Comparison of ENCODE assay signal across 19 cellular contexts in the genomic region with DNA sequence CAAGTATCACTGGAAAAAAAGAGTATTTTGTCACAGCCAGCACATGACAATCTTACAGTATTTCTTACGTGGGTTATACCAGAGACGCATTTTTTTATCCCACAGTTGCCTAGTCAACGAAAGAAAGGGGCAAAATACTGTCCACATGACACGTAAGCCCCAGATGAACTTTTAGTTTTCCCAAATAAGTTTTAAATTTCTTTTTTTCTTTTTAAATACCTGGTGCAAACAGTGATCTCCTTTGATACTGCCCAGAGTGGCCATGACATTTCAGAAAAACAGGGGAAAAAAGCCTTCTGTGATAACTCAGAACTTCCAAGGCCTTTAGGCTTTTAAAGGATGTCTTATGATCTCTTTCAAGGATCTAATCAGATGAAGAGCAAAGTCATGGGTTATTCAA. TPM values are rescaled to one million over a fixed set of nuclear protein-coding genes. Genes with fewer than 3 reads are reported as not detected.
"Had no signal": no experiment of that assay in that cellular context is flagged by ENCODE, and none has a peak within 500 bp of the region (broad histone marks: within the 10 kb centered on the region; RNA-seq: fewer than 3 reads in every experiment).

No MANE protein-coding gene starts in this region.

- H3K4me2 ChIP-seq: SK-N-SH had no signal

- H3K4me3 ChIP-seq: MG63, SJSA1 had no signal

- H3K27me3 ChIP-seq: MG63, SJSA1 had no signal

- H3K4me1 ChIP-seq: SJSA1 had no signal

- H3K36me3 ChIP-seq: MG63, SJSA1 had no signal

- DNase-seq: Karpas-422, KG1, MG63, NCI-H1092 treated with DMSO at 0.1 percent for 48 hours, NCI-H1436, NCI-H187, NCI-H2029 treated with DMSO at 0.1 percent for 48 hours, NCI-H2107, NCI-H2227 treated with DMSO at 0.1 percent for 48 hours, NCI-H524, NCI-H526 treated with DMSO at 0.1 percent for 48 hours, NCI-H748 treated with DMSO at 0.1 percent for 48 hours, Right ventricle myocardium superior, RPMI8226, SIG-M5, SK-N-SH, SW 1271 had no signal

- H3K9me3 ChIP-seq: MG63, SJSA1, SK-N-SH had no signal

- H3K27ac ChIP-seq: SJSA1 had no signal

- H3K9ac ChIP-seq: SK-N-SH had no signal

RNA-seq across cellular contexts. Expression of gene RAB38, which starts 23.4 kb away (rescaled TPM):
- total RNA-seq: HT-29, SJSA1 had no signal
